ENCODE assay signal across 22 cellular contexts in genomic region chr3:15660055-15660940, GRCh38. TPM values are rescaled to one million over a fixed set of nuclear protein-coding genes. Genes with fewer than 3 reads are reported as not detected.
DNase-seq lines count a peak whose midpoint lies in the region; ATAC-seq, FAIRE-seq and TF ChIP-seq lines count a peak whose summit lies in the region.
"Had no signal": no experiment of that assay in that cellular context is flagged by ENCODE, and none has a peak within 500 bp of the region (broad histone marks: within the 10 kb centered on the region; RNA-seq: fewer than 3 reads in every experiment).

No MANE protein-coding gene starts in this region.

- H3K4me3 ChIP-seq in IMR-90 (ENCODE audit: insufficient read depth, low read depth, low read length) (no peak overlapping the region), astrocyte (ENCODE audit: insufficient read depth, low read depth, low read length) (no peak overlapping the region), hepatocyte (no peak overlapping the region), right lobe of liver (no peak overlapping the region), thyroid gland (replicated peaks in 1 of 3) (no peak overlapping the region)
- H3K4me3 ChIP-seq: SK-N-MC had no signal

- POLR2A ChIA-PET in IMR-90 (lab: Charles Lee; ENCODE audit: unreplicated experiment) = no interaction called here

- H3K9me1 ChIP-seq in IMR-90 (ENCODE audit: insufficient read depth, low read length) = no peaks in the 10 kb centered on the region; the same call in 1 of the 2 replicates

- H3K9me3 ChIP-seq in IMR-90 (ENCODE audit: control insufficient read depth, insufficient read depth, low read length) (peaks cover 8% of the 10 kb centered on the region), astrocyte (ENCODE audit: insufficient read depth, low read depth, low read length) (peaks cover 13% of the 10 kb centered on the region), hepatocyte (ENCODE audit: low read depth) (no peaks in the 10 kb centered on the region), right lobe of liver (peaks cover 0 to 13% (median 0%) of the 10 kb centered on the region in 4 donors), thyroid gland (no peaks in the 10 kb centered on the region)
- H3K9me3 ChIP-seq: BE2C had no signal

- H3K23ac ChIP-seq in IMR-90 (ENCODE audit: low read depth, low read length) = no peak overlapping the region

- peak overlapping the region; percentile 30 for H3K27ac Mint-ChIP-seq in astrocyte (ENCODE audit: unreplicated experiment)
- H3K27ac Mint-ChIP-seq: CD4-positive, alpha-beta T cell had no signal

- no peaks in the 10 kb centered on the region for H3K27me3 ChIP-seq in IMR-90 (ENCODE audit: control insufficient read depth, insufficient read depth, low read length)
- no peaks in the 10 kb centered on the region for H3K27me3 ChIP-seq in astrocyte (ENCODE audit: insufficient read depth, low read length)
- no peaks in the 10 kb centered on the region for H3K27me3 ChIP-seq in hepatocyte
- H3K27me3 ChIP-seq in right lobe of liver = no peaks in the 10 kb centered on the region
- no peaks in the 10 kb centered on the region for H3K27me3 ChIP-seq in thyroid gland
- H3K27me3 ChIP-seq: BE2C had no signal

- CTCF ChIA-PET in IMR-90 (lab: Yijun Ruan, JAX) = no interaction called here

- no peak overlapping the region for H3K18ac ChIP-seq in IMR-90 (ENCODE audit: low read depth, low read length)

- no peak overlapping the region for H2AK9ac ChIP-seq in IMR-90 (replicated peaks; ENCODE audit: low read depth, low read length, poor library complexity)

- H2AK5ac ChIP-seq in IMR-90 (ENCODE audit: low read depth, low read length) = no peak overlapping the region

- H3K4me1 ChIP-seq in IMR-90 (ENCODE audit: control insufficient read depth, insufficient read depth, low read length) (no peaks in the 10 kb centered on the region), astrocyte (ENCODE audit: insufficient read depth, low read length) (no peaks in the 10 kb centered on the region), hepatocyte (ENCODE audit: insufficient read depth) (peaks cover 6% of the 10 kb centered on the region), right lobe of liver (no peaks in the 10 kb centered on the region), thyroid gland (no peaks in the 10 kb centered on the region)
- H3K4me1 ChIP-seq: BE2C, Caco-2 had no signal

- H4K8ac ChIP-seq in IMR-90 (ENCODE audit: low read depth in 2 of 2, low read length in 2 of 2) = no peak overlapping the region

- H3K36me3 ChIP-seq in IMR-90 (ENCODE audit: control insufficient read depth, insufficient read depth, low read length) = no peaks in the 10 kb centered on the region
- H3K36me3 ChIP-seq in astrocyte (ENCODE audit: insufficient read depth, low read length) = no peaks in the 10 kb centered on the region
- no peaks in the 10 kb centered on the region for H3K36me3 ChIP-seq in hepatocyte (replicated peaks; ENCODE audit: insufficient read depth, low read depth)
- H3K36me3 ChIP-seq in right lobe of liver = no peaks in the 10 kb centered on the region
- no peaks in the 10 kb centered on the region for H3K36me3 ChIP-seq in thyroid gland
- H3K36me3 ChIP-seq: BE2C had no signal

- no peak overlapping the region for H2BK20ac ChIP-seq in IMR-90 (ENCODE audit: low read depth, low read length)

- in situ Hi-C loops in IMR-90 (cut with MboI; ENCODE audit: low sequenced_read_pairs) = no loop called here

- H2AFZ ChIP-seq in IMR-90 (replicated peaks; ENCODE audit: low read length, poor library complexity) (no peak overlapping the region), astrocyte (ENCODE audit: low read depth, low read length) (no peak overlapping the region), hepatocyte (no peak overlapping the region)

- peaks cover 8% of the 10 kb centered on the region for H3K4me1 Mint-ChIP-seq in astrocyte (ENCODE audit: low read depth, unreplicated experiment)

- DNase-seq in IMR-90 = no peak
- no peak for DNase-seq in astrocyte (ENCODE audit: low read depth)
- DNase-seq in hepatocyte (ENCODE audit: low spot score) = no peak
- no peak for DNase-seq in cardiac septum (ENCODE audit: low spot score)
- DNase-seq in right lobe of liver = no peak
- no peak for DNase-seq in thyroid gland
- DNase-seq: BE2C; Caco-2; CD4-positive, alpha-beta T cell; H7; Karpas-422; MM.1S; NCI-H1092; NCI-H1436 treated with DMSO at 0.1 percent for 48 hours; NCI-H748 treated with DMSO at 0.1 percent for 48 hours; NK-92 treated with Interleukin-12 subunit alpha and Interleukin-12 subunit beta, amount 100 ng/mL, for 24 hours; SHP77 had no signal

- dilution Hi-C loops in IMR-90 (cut with HindIII; ENCODE audit: low sequenced_read_pairs, unreplicated experiment) = no loop called here

- H3K4me2 ChIP-seq in IMR-90 (ENCODE audit: low read depth, low read length) (no peak overlapping the region), astrocyte (ENCODE audit: low read length) (no peak overlapping the region), hepatocyte (no peak overlapping the region)

- H3K27ac ChIP-seq in 22Rv1 (peak overlapping the region; percentile 29; the same call in 1 of the 2 replicates), IMR-90 (ENCODE audit: insufficient read depth, low read length) (no peak overlapping the region), astrocyte (ENCODE audit: low read depth, low read length) (no peak overlapping the region), hepatocyte (peak overlapping the region; percentile 20), right lobe of liver (no peak overlapping the region), thyroid gland (no peak overlapping the region)
- H3K27ac ChIP-seq: HL-60, SK-N-MC had no signal

- TF ChIP-seq POLR2A in IMR-90 (IDR thresholded peaks at IDR 0.05; ENCODE audit: low read depth, low read length) (no peak), right lobe of liver (IDR thresholded peaks at IDR 0.05) (no peak), thyroid gland (IDR thresholded peaks at IDR 0.05) (no peak)

- intact Hi-C loops in IMR-90 (cut with micrococcal nuclease) = no loop called here
- intact Hi-C loops in cardiac septum (cut with DNase I) = no loop called here
- intact Hi-C loops in right lobe of liver (cut with DNase I) = no loop called here
- intact Hi-C loops in thyroid gland (cut with DNase I) = no loop called here

- no peak for TF ChIP-seq RAD21 in IMR-90 (IDR thresholded peaks at IDR 0.05; ENCODE audit: low read length)

- no peak overlapping the region for H3K4ac ChIP-seq in IMR-90 (ENCODE audit: low read depth, low read length)

- WGBS in IMR-90 (ENCODE audit: extremely low coverage in 2 of 2, insufficient read length in 1 of 2), 2 experiments = 53% methylated on average over 3 of the region's 7 CpGs; no CpG with 5 or more reads in 1 of the 2 experiments
- 66% methylated on average over 7 of the region's 7 CpGs for WGBS in hepatocyte (ENCODE audit: low lambda C conversion rate, missing lambda C conversion rate)
- WGBS in right lobe of liver (ENCODE audit: insufficient coverage, low coverage, low lambda C conversion rate, missing lambda C conversion rate) = 83% methylated on average over 7 of the region's 7 CpGs
- 72% methylated on average over 7 of the region's 7 CpGs for WGBS in thyroid gland, 2 donors

- no peak overlapping the region for H3K4me3 Mint-ChIP-seq in astrocyte (ENCODE audit: unreplicated experiment)
- H3K4me3 Mint-ChIP-seq: CD4-positive, alpha-beta T cell had no signal

- peaks cover 13% of the 10 kb centered on the region for H3K36me3 Mint-ChIP-seq in astrocyte (ENCODE audit: low read depth, unreplicated experiment)

- H3K9ac ChIP-seq in IMR-90 (ENCODE audit: low read depth, low read length) (no peak overlapping the region), astrocyte (ENCODE audit: low read length) (no peak overlapping the region)

- H4K5ac ChIP-seq in IMR-90 (ENCODE audit: low read depth, low read length) = no peak overlapping the region

- no peaks in the 10 kb centered on the region for H4K20me1 ChIP-seq in IMR-90 (ENCODE audit: insufficient read depth, low read length)
- H4K20me1 ChIP-seq in astrocyte (ENCODE audit: insufficient read depth, low read length) = no peaks in the 10 kb centered on the region
- no peaks in the 10 kb centered on the region for H4K20me1 ChIP-seq in hepatocyte (ENCODE audit: insufficient read depth, poor library complexity, severe bottlenecking)

- no peak overlapping the region for H4K91ac ChIP-seq in IMR-90 (ENCODE audit: insufficient read depth, low read depth, low read length)

- H2BK5ac ChIP-seq in IMR-90 (ENCODE audit: low read depth, low read length, poor library complexity, severe bottlenecking) = no peak overlapping the region

- FAIRE-seq in astrocyte (lab: Jason Lieb, UNC) = no peak
- FAIRE-seq: A204.1, GM12891 had no signal

- H3K56ac ChIP-seq in IMR-90 (ENCODE audit: extremely low read depth, insufficient read depth, low read length) = no peak overlapping the region

- ATAC-seq in IMR-90 (ENCODE audit: low read depth) = 0 out of 2 replicates have a peak, but pooled peaks have one; percentile 12
- ATAC-seq in right lobe of liver = no peak

- TF ChIP-seq CTCF in 22Rv1 (IDR thresholded peaks at IDR 0.05) (no peak), IMR-90 (conservative IDR thresholded peaks at IDR 0.05; ENCODE audit: low read depth, low read length) (no peak), astrocyte (IDR thresholded peaks at IDR 0.05; ENCODE audit: insufficient read depth, low read depth, low read length) (no peak), hepatocyte (IDR thresholded peaks at IDR 0.05; ENCODE audit: poor library complexity) (no peak), right lobe of liver (IDR thresholded peaks at IDR 0.05) (no peak), thyroid gland (IDR thresholded peaks at IDR 0.05) (no peak)

- H3K79me2 ChIP-seq in astrocyte (ENCODE audit: insufficient read depth, low read length) (no peaks in the 10 kb centered on the region), hepatocyte (no peaks in the 10 kb centered on the region)

- H2BK120ac ChIP-seq in IMR-90 (ENCODE audit: low read depth, low read length) = no peak overlapping the region

- H3K27me3 Mint-ChIP-seq in astrocyte (ENCODE audit: low read depth, unreplicated experiment) = no peaks in the 10 kb centered on the region
- H3K27me3 Mint-ChIP-seq: CD4-positive, alpha-beta T cell had no signal

- peaks cover 17% of the 10 kb centered on the region for H3K9me3 Mint-ChIP-seq in astrocyte (ENCODE audit: unreplicated experiment)

- no TSS peak for BruUV-seq in IMR-90 (replicated peaks; lab: Mats Ljungman, UMichigan)

- H3K9me2 ChIP-seq in hepatocyte (replicated peaks; ENCODE audit: insufficient read depth) = no peaks in the 10 kb centered on the region

- no peak overlapping the region for H3K14ac ChIP-seq in IMR-90 (replicated peaks; ENCODE audit: low read depth, low read length)

- no peaks in the 10 kb centered on the region for H3K79me1 ChIP-seq in IMR-90 (ENCODE audit: low read depth in 1 of 2, low read length in 2 of 2)

- H2BK15ac ChIP-seq in IMR-90 (ENCODE audit: low read depth, low read length) = no peak overlapping the region

RNA-seq across cellular contexts. Expression of gene BTD, which starts 58.8 kb away (rescaled TPM):
- total RNA-seq in IMR-90 (2012; rRNA removed) = 14.2 and 21.1 TPM in 2 replicates
- 12.0 and 14.8 TPM in 2 replicates for polyA plus RNA-seq in IMR-90 (2012; rRNA removed)
- polyA plus RNA-seq in IMR-90 (2012; cell fraction: cytosol; rRNA removed) = 9.0 and 13.6 TPM in 2 replicates
- 7.5 and 11.5 TPM in 2 replicates for polyA plus RNA-seq in IMR-90 (2012; cell fraction: nucleus; rRNA removed; ENCODE audit: low replicate concordance)
- 16.2 and 19.0 TPM in 2 replicates for total RNA-seq in astrocyte
- 37.6 and 37.9 TPM in 2 replicates for total RNA-seq in hepatocyte
- polyA plus RNA-seq in hepatocyte = 28.4 and 30.2 TPM in 2 replicates
- total RNA-seq in cardiac septum = 7.7 TPM
- total RNA-seq in right lobe of liver = 10 to 100 TPM; 47.5 to 70.3 (median 54.5) TPM
- 10 to 100 TPM; 46.8 to 74.9 (median 56.5) TPM for total RNA-seq in thyroid gland

RNA-seq across cellular contexts. Expression of gene HACL1, which starts 58.9 kb away (rescaled TPM):
- 28.1 and 31.4 TPM in 2 replicates for total RNA-seq in IMR-90 (2012; rRNA removed)
- polyA plus RNA-seq in IMR-90 (2012; rRNA removed) = 9.9 and 11.1 TPM in 2 replicates
- polyA plus RNA-seq in IMR-90 (2012; cell fraction: cytosol; rRNA removed) = 5.4 and 7.0 TPM in 2 replicates
- polyA plus RNA-seq in IMR-90 (2012; cell fraction: nucleus; rRNA removed; ENCODE audit: low replicate concordance) = 7.2 and 16.3 TPM in 2 replicates
- total RNA-seq in astrocyte = 17.3 and 17.8 TPM in 2 replicates
- 23.0 and 25.3 TPM in 2 replicates for total RNA-seq in hepatocyte
- 18.7 and 21.6 TPM in 2 replicates for polyA plus RNA-seq in hepatocyte
- 12.6 TPM for total RNA-seq in cardiac septum
- 10 to 100 TPM; 28.9 to 37.4 (median 32.9) TPM for total RNA-seq in right lobe of liver
- 10 to 100 TPM; 24.2 to 45.0 (median 37.7) TPM for total RNA-seq in thyroid gland

Comparison
In these comparisons a context has a peak if more than half of its experiments do, and no peak if none do; other contexts are left out.
1. H3K27ac ChIP-seq: peak in 22Rv1 (single experiment) and hepatocyte (single experiment); none in IMR-90 (single experiment), astrocyte (single experiment), right lobe of liver (0 of 3) and thyroid gland (0 of 3).